Comparison of ENCODE assay signal across 8 cellular contexts in the genomic region with DNA sequence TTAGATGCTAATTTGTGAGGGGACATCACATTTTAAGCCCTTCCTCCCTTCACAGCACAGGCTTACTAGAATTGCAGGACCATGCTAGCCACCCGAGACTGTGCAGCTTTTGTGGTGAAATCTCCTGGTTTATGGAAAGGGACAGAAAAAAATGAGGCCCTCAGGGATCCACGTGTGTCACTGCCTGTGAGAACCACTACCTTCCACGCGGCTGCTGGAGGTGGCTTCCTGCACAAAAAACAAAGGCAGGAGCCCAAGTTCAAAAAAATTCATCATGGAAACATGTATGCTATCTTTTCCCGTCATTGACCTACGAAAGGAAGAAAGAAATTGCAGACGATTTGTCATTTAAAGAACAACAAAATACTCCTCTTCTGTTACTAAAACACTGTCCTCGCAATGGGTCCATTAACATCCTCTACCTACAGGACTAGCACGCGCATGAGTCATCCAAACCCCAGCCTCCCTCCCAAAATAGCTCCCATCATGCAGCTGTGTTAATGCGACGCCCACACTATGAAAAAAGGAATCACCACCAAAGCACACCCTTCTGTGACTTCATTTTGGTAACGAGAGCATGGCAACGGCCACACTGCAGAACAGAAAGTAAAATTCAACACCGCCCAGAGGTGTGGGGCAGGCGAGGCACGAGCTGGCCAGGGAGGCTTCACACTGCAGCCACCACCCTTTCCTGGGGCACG. TPM values are rescaled to one million over a fixed set of nuclear protein-coding genes. Genes with fewer than 3 reads are reported as not detected.
A peak's percentile ranks its signal among the peaks of the same experiment; 100 is the strongest.
DNase-seq lines count a peak whose midpoint lies in the region; ATAC-seq and TF ChIP-seq lines count a peak whose summit lies in the region.

No MANE protein-coding gene starts in this region.

- peak overlapping the region; percentile 58 for H3K4me3 Mint-ChIP-seq in activated naive CD8-positive, alpha-beta T cell treated with anti-CD3 and anti-CD28 coated beads, Interleukin-2, amount 10 ng/mL, durations not matched to agents 7 days and 5 days

- ATAC-seq in GM18511 (IDR thresholded peaks at IDR 0.05; ENCODE audit: unreplicated experiment) (peak; percentile 98), HG02759 (IDR thresholded peaks at IDR 0.05; ENCODE audit: unreplicated experiment) (peak; percentile 92), omental fat pad (ENCODE audit: low FRiP score) (peak; percentile 50)
- peak; percentile 73 for ATAC-seq in activated naive CD8-positive, alpha-beta T cell treated with anti-CD3 and anti-CD28 coated beads, Interleukin-2, amount 10 ng/mL, durations not matched to agents 7 days and 5 days (ENCODE audit: low read depth)

- H3K4me1 Mint-ChIP-seq in activated naive CD8-positive, alpha-beta T cell treated with anti-CD3 and anti-CD28 coated beads, Interleukin-2, amount 10 ng/mL, durations not matched to agents 7 days and 5 days, result peaks cover 19% of the 10 kb centered on the region

- H3K9me3 Mint-ChIP-seq in activated naive CD8-positive, alpha-beta T cell treated with anti-CD3 and anti-CD28 coated beads, Interleukin-2, amount 10 ng/mL, durations not matched to agents 7 days and 5 days, result no peaks in the 10 kb centered on the region

- DNase-seq in RPMI7951 (ENCODE audit: low read depth) (peak; percentile 73), omental fat pad (ENCODE audit: low spot score) (no peak), GM03348 (ENCODE audit: low spot score) (no peak), foreskin fibroblast (no peak), middle frontal gyrus (ENCODE audit: extremely low spot score, low spot score) (no peak)
- DNase-seq in activated naive CD8-positive, alpha-beta T cell treated with anti-CD3 and anti-CD28 coated beads, Interleukin-2, amount 10 ng/mL, durations not matched to agents 7 days and 5 days, result no peak

- H3K27me3 Mint-ChIP-seq in activated naive CD8-positive, alpha-beta T cell treated with anti-CD3 and anti-CD28 coated beads, Interleukin-2, amount 10 ng/mL, durations not matched to agents 7 days and 5 days, result no peaks in the 10 kb centered on the region

- peak overlapping the region; percentile 80 for H3K27ac Mint-ChIP-seq in activated naive CD8-positive, alpha-beta T cell treated with anti-CD3 and anti-CD28 coated beads, Interleukin-2, amount 10 ng/mL, durations not matched to agents 7 days and 5 days

- POLR2A ChIA-PET in activated naive CD8-positive, alpha-beta T cell treated with anti-CD3 and anti-CD28 coated beads, Interleukin-2, amount 10 ng/mL, durations not matched to agents 7 days and 5 days (lab: Charles Lee), result no interaction called here

- TF ChIP-seq CTCF in omental fat pad (IDR thresholded peaks at IDR 0.05), result no peak
- no peak for TF ChIP-seq CTCF in foreskin fibroblast (IDR thresholded peaks at IDR 0.05; ENCODE audit: low read depth, low read length)

- peaks cover 5% of the 10 kb centered on the region for H3K36me3 Mint-ChIP-seq in activated naive CD8-positive, alpha-beta T cell treated with anti-CD3 and anti-CD28 coated beads, Interleukin-2, amount 10 ng/mL, durations not matched to agents 7 days and 5 days

- H3K4me3 ChIP-seq in foreskin fibroblast (ENCODE audit: low read depth in 1 of 2, low read length in 2 of 2), result no peak overlapping the region

RNA-seq across cellular contexts. Expression of gene RAMACL, which starts 45.7 kb away (rescaled TPM):
- 0.24 and 0.29 TPM in 2 replicates for total RNA-seq in RPMI7951 (2014; rRNA removed; shearing (Covaris generic))
- under 1 TPM; 0.44 to 0.48 TPM for total RNA-seq in activated naive CD8-positive, alpha-beta T cell treated with anti-CD3 and anti-CD28 coated beads, Interleukin-2, amount 10 ng/mL, durations not matched to agents 7 days and 5 days
- 10 to 100 TPM in 1 of 4 donors, 1 to 10 TPM in 3; 1.9 to 10.9 (median 4.6) TPM for total RNA-seq in omental fat pad
